Comparison of ENCODE assay signal across 8 cellular contexts in genomic region chr14:77376771-77377501, GRCh38. TPM values are rescaled to one million over a fixed set of nuclear protein-coding genes. Genes with fewer than 3 reads are reported as not detected.
DNase-seq lines count a peak whose midpoint lies in the region; ATAC-seq and TF ChIP-seq lines count a peak whose summit lies in the region.

Gene SAMD15, plus strand, starts transcription at chr14:77377379. Its CDS starts 40 bp downstream, at chr14:77377419.
Gene TMED8, minus strand, starts transcription at chr14:77377094. Its CDS starts 41 bp downstream, at chr14:77377053.

- TF ChIP-seq POLR2A in esophagus squamous epithelium (IDR thresholded peaks at IDR 0.05) = peak in 1 of 4 donors; percentile 52

- peaks cover 46% of the 10 kb centered on the region for H3K79me2 ChIP-seq in OCI-LY3 (ENCODE audit: low read length)

- 0% methylated on average over 15 to 22 of the region's 69 CpGs for WGBS in esophagus squamous epithelium, 2 donors

- H3K4me1 ChIP-seq in OCI-LY3 (ENCODE audit: low read length) (peaks cover 43% of the 10 kb centered on the region), esophagus squamous epithelium (peaks cover 9 to 24% (median 12%) of the 10 kb centered on the region in 3 donors)

- H3K27ac ChIP-seq in OCI-LY3 (ENCODE audit: low read length) = peak within 1 kb of the TSS; percentile 62
- H3K27ac ChIP-seq in esophagus squamous epithelium = peak within 1 kb of the TSS; percentile 83 to 92 (median 90)

- H3K9me3 ChIP-seq in OCI-LY3 (ENCODE audit: insufficient read depth, low read length) (no peaks in the 10 kb centered on the region), esophagus squamous epithelium (no peaks in the 10 kb centered on the region)

- TF ChIP-seq CTCF in OCI-LY3 (IDR thresholded peaks at IDR 0.05; ENCODE audit: low read depth, low read length) = peak; percentile 22; the same call in 1 of the 2 replicates
- TF ChIP-seq CTCF in esophagus squamous epithelium (IDR thresholded peaks at IDR 0.05) = peak in 5 of 6 experiments; percentile 25 to 38 (median 26)

- H3K4me3 ChIP-seq in OCI-LY3 (ENCODE audit: low read length) = peak within 1 kb of the TSS; percentile 99
- H3K4me3 ChIP-seq in esophagus squamous epithelium = peak within 1 kb of the TSS; percentile 79 to 97 (median 84)

- H4K20me1 ChIP-seq in OCI-LY3 (ENCODE audit: insufficient read depth, low read length) = no peaks in the 10 kb centered on the region

- H3K36me3 ChIP-seq in OCI-LY3 (replicated peaks; ENCODE audit: low read depth, low read length) (peaks cover 11% of the 10 kb centered on the region), esophagus squamous epithelium (no peaks in the 10 kb centered on the region)

- peak; percentile 82 for DNase-seq in DMS153 treated with DMSO at 0.1 percent for 48 hours (lab: John Stamatoyannopoulos, UW; ENCODE audit: unreplicated experiment)
- peak; percentile 76 for DNase-seq in HuH-7 (ENCODE audit: low spot score)
- peak; percentile 87 for DNase-seq in activated T-cell treated with anti-CD3 and anti-CD28 coated beads, Interleukin-2, amount 50 U/mL, for 1 hour
- peak; percentile 53 for DNase-seq in esophagus squamous epithelium (lab: John Stamatoyannopoulos, UW)
- peak; percentile 89 for DNase-seq in myocyte (ENCODE audit: low read depth)
- DNase-seq in stimulated activated CD8-positive, alpha-beta memory T cell treated with anti-CD3 and anti-CD28 coated beads, Interleukin-7, amount 100 ng/mL, for 4 hours (ENCODE audit: low read depth in 2 of 2) = peak; percentile 42 to 78

- H2AFZ ChIP-seq in OCI-LY3 (ENCODE audit: low read depth, low read length) = peak within 1 kb of the TSS; percentile 99

- no peaks in the 10 kb centered on the region for H3K27me3 ChIP-seq in OCI-LY3 (ENCODE audit: low read depth, low read length)
- H3K27me3 ChIP-seq in esophagus squamous epithelium = no peaks in the 10 kb centered on the region

- intact Hi-C loops in esophagus squamous epithelium (cut with DNase I) = no loop called here

- peak; percentile 83 for ATAC-seq in GM21515 (IDR thresholded peaks at IDR 0.05; ENCODE audit: unreplicated experiment)

- H3K4me2 ChIP-seq in OCI-LY3 (ENCODE audit: low read length) = peak within 1 kb of the TSS; percentile 97

- H3K9ac ChIP-seq in OCI-LY3 (ENCODE audit: low read length) = peak within 1 kb of the TSS; percentile 97

RNA-seq across cellular contexts. Expression of gene SAMD15, which starts in this region (rescaled TPM):
- total RNA-seq in esophagus squamous epithelium (under 1 TPM; 0.12 to 0.48 (median 0.40) TPM), myocyte (0.99 and 1.7 TPM in 2 replicates)
- 0.79 TPM for polyA plus RNA-seq in myocyte (2012)

RNA-seq across cellular contexts. Expression of gene TMED8, which starts in this region (rescaled TPM):
- 1 to 10 TPM; 4.4 to 9.3 (median 8.0) TPM for total RNA-seq in esophagus squamous epithelium
- total RNA-seq in myocyte = 5.5 and 6.0 TPM in 2 replicates
- polyA plus RNA-seq in myocyte (2012) = 3.8 TPM

Comparison
In these comparisons a context has a peak if more than half of its experiments do, and no peak if none do; other contexts are left out.
1. Peak in every context shown above with its lines: DNase-seq, ATAC-seq, H3K4me3 ChIP-seq and H3K27ac ChIP-seq.